20 cellular contexts compared by ENCODE assay signal in genomic region chr3:176554791-176555330, GRCh38.
DNase-seq lines count a peak whose midpoint lies in the region; ATAC-seq, FAIRE-seq and TF ChIP-seq lines count a peak whose summit lies in the region.
"Had no signal": no experiment of that assay in that cellular context is flagged by ENCODE, and none has a peak within 500 bp of the region (broad histone marks: within the 10 kb centered on the region; RNA-seq: fewer than 3 reads in every experiment).

No MANE protein-coding gene starts in this region.

- no peaks in the 10 kb centered on the region for H3K4me1 Mint-ChIP-seq in T-helper 17 cell
- H3K4me1 Mint-ChIP-seq: B cell; CD4-positive, CD25-positive, alpha-beta regulatory T cell; GM23338 had no signal

- no peaks in the 10 kb centered on the region for H3K27me3 Mint-ChIP-seq in T-helper 17 cell
- H3K27me3 Mint-ChIP-seq: B cell; CD4-positive, CD25-positive, alpha-beta regulatory T cell had no signal

- ATAC-seq in T-helper 17 cell: no peak
- ATAC-seq: GM12878, GM23338, HCT116 had no signal

- H3K9ac ChIP-seq in kidney (ENCODE audit: low read length in 2 of 2): no peak overlapping the region

- peaks cover 0 to 2% of the 10 kb centered on the region in 2 donors for H3K4me1 ChIP-seq in kidney (ENCODE audit: control insufficient read depth in 1 of 2, insufficient read depth in 1 of 2, low read depth in 1 of 2, low read length in 2 of 2)

- intact Hi-C loops in kidney (cut with DNase I): no loop called here

- H3K27ac ChIP-seq in kidney (ENCODE audit: low read depth in 2 of 2, low read length in 2 of 2): no peak overlapping the region

- no peaks in the 10 kb centered on the region for H3K9me3 ChIP-seq in kidney (ENCODE audit: control insufficient read depth in 1 of 2, low read length in 2 of 2)
- no peaks in the 10 kb centered on the region for H3K9me3 ChIP-seq in T-helper 17 cell (ENCODE audit: control insufficient read depth, low read length, poor library complexity, severe bottlenecking)

- no peak overlapping the region for H3K27ac Mint-ChIP-seq in T-helper 17 cell
- H3K27ac Mint-ChIP-seq: B cell; CD4-positive, CD25-positive, alpha-beta regulatory T cell; GM23338 had no signal

- no peaks in the 10 kb centered on the region for H3K36me3 ChIP-seq in kidney (ENCODE audit: control insufficient read depth in 1 of 2, insufficient read depth in 2 of 2, low read length in 2 of 2)

- DNase-seq in DMS79 (lab: John Stamatoyannopoulos, UW): peak; percentile 84
- DNase-seq in HCEC 1CT: peak; percentile 35
- peak; percentile 45 to 49 for DNase-seq in NCI-H526 (lab: John Stamatoyannopoulos, UW)
- peak; percentile 35 for DNase-seq in kidney tubule cell (ENCODE audit: low spot score)
- no peak for DNase-seq in kidney
- DNase-seq in NCI-H1105 treated with DMSO at 0.1 percent for 48 hours (lab: John Stamatoyannopoulos, UW): no peak
- DNase-seq in T-helper 17 cell: no peak
- DNase-seq: CD4-positive, CD25-positive, alpha-beta regulatory T cell; COR-L47; NCI-H1105; NCI-H1930; NCI-H774; OCI-M1; SHP77 treated with DMSO at 0.1 percent for 48 hours; T-helper 1 cell had no signal

- H3K36me3 Mint-ChIP-seq in T-helper 17 cell (ENCODE audit: low read depth): no peaks in the 10 kb centered on the region
- H3K36me3 Mint-ChIP-seq: CD4-positive, CD25-positive, alpha-beta regulatory T cell had no signal

- no peak overlapping the region for H3K4me3 ChIP-seq in kidney (ENCODE audit: low read length in 2 of 2)
- H3K4me3 ChIP-seq: GM12878, GM23338 had no signal

- no peak for FAIRE-seq in kidney (lab: Jason Lieb, UNC)
- FAIRE-seq: GM12878, GM19239 had no signal

- no peak for TF ChIP-seq CTCF in kidney (IDR thresholded peaks at IDR 0.05; ENCODE audit: borderline replicate concordance, extremely low read depth, insufficient read depth)

- no peak overlapping the region for H3K4me3 Mint-ChIP-seq in T-helper 17 cell
- H3K4me3 Mint-ChIP-seq: B cell; CD4-positive, CD25-positive, alpha-beta regulatory T cell; GM23338 had no signal

Comparison
In these comparisons a context has a peak if more than half of its experiments do, and no peak if none do; other contexts are left out.
1. DNase-seq: peak in DMS79 (single experiment), HCEC 1CT (single experiment), NCI-H526 (2 of 2) and kidney tubule cell (single experiment); none in kidney (single experiment), NCI-H1105 treated with DMSO at 0.1 percent for 48 hours (single experiment) and T-helper 17 cell (0 of 3).